ENCODE assay signal across 1 cellular context in the genomic region with DNA sequence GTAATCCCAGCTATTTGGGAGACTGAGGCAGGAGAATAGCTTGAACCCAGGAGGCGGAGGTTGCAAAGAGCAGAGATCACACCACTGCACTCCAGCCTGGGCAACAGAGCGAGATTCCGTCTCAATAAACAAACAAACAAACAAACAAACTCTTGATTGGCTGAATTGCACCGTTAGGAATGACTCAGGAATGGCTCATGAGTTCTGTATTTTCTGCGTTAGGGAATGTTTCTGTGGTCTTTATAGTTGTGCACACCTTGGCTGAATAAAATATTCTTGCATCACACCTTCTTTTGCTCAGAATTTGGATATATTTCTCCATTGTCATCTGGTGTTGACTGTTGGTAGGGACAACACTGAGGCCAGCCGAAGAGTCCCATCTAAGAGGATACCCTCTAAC.
TF ChIP-seq lines count a peak whose summit lies in the region.

No MANE protein-coding gene starts in this region.

TF ChIP-seq in K562, 482 proteins besides CTCF, POLR2A, EP300 and RAD21:
- TF ChIP-seq CBX2 (IDR thresholded peaks at IDR 0.05; ENCODE audit: insufficient read depth, low read length, poor library complexity, severe bottlenecking) (peak; percentile 3), CBFA2T2 (conservative IDR thresholded peaks at IDR 0.05) (no peak)
